ENCODE assay signal across 3 cellular contexts in the genomic region with DNA sequence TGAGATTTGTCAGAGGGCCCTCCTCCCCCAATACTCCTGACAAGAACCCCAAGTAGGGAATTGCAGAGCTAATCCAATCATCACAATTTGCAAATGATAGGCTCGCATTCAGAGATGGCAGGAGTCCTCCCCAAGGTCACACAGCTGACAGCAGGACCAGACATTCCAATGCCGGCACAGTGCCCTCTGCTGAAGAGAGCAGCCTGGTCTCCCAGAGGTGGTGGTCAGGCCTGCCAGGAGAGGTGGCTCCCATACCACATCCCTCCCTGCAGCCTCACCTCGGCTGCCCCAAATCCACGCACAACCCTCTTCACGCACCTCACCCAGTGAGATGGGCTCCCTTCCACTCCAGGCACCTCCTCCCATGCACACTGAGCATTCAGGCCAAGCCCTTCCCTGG.
A peak's percentile ranks its signal among the peaks of the same experiment; 100 is the strongest.
TF ChIP-seq lines count a peak whose summit lies in the region.

No MANE protein-coding gene starts in this region.

TF ChIP-seq in GM23338, 12 proteins besides CTCF, POLR2A, EP300 and RAD21 (continues in another document):
- TF ChIP-seq ZNF331 (CRISPR knock-in tag; IDR thresholded peaks at IDR 0.05; ENCODE audit: low read depth) = no peak
- no peak for TF ChIP-seq ETS1 (IDR thresholded peaks at IDR 0.05)
- no peak for TF ChIP-seq ZNF114 (CRISPR knock-in tag; IDR thresholded peaks at IDR 0.05)
- no peak for TF ChIP-seq EZH2 (IDR thresholded peaks at IDR 0.05; ENCODE audit: low read depth, unreplicated experiment)
- no peak for TF ChIP-seq EZH2phosphoT487 (IDR thresholded peaks at IDR 0.05; ENCODE audit: unreplicated experiment)
- TF ChIP-seq JUNB (IDR thresholded peaks at IDR 0.05; ENCODE audit: unreplicated experiment) = no peak
- TF ChIP-seq NANOG (IDR thresholded peaks at IDR 0.05; ENCODE audit: borderline replicate concordance) = no peak
- no peak for TF ChIP-seq POLR2AphosphoS5 (IDR thresholded peaks at IDR 0.05; ENCODE audit: low read depth)

TF ChIP-seq in HCT116, 20 proteins besides CTCF, POLR2A, EP300 and RAD21:
- TF ChIP-seq YY1 (IDR thresholded peaks at IDR 0.05; ENCODE audit: extremely low read depth, insufficient replicate concordance, low read depth, low read length) (no peak), SP1 (IDR thresholded peaks at IDR 0.05; ENCODE audit: low read depth) (no peak), ELF1 (IDR thresholded peaks at IDR 0.05; ENCODE audit: borderline replicate concordance, low read depth) (no peak), SRF (IDR thresholded peaks at IDR 0.05; ENCODE audit: low read depth) (no peak), FOSL1 (IDR thresholded peaks at IDR 0.05; ENCODE audit: low read depth) (no peak), EZH2 (IDR thresholded peaks at IDR 0.05) (no peak), ZNF274 (IDR thresholded peaks at IDR 0.05; ENCODE audit: low read depth, low read length) (no peak), CBX3 (IDR thresholded peaks at IDR 0.05; ENCODE audit: low read depth) (no peak), EZH2phosphoT487 (IDR thresholded peaks at IDR 0.05; ENCODE audit: borderline replicate concordance) (no peak), ZBTB33 (IDR thresholded peaks at IDR 0.05; ENCODE audit: extremely low read depth, insufficient replicate concordance, low read length) (no peak)
- TF ChIP-seq, protein P1, sequence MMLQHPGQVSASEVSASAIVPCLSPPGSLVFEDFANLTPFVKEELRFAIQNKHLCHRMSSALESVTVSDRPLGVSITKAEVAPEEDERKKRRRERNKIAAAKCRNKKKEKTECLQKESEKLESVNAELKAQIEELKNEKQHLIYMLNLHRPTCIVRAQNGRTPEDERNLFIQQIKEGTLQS (IDR thresholded peaks at IDR 0.05) = no peak

TF ChIP-seq in K562, 482 proteins besides CTCF, POLR2A, EP300 and RAD21:
- TF ChIP-seq ZFP36 (IDR thresholded peaks at IDR 0.05; ENCODE audit: low read depth, low read length, partially characterized antibody) (peak; percentile 56), NR1H2 (CRISPR knock-in tag; IDR thresholded peaks at IDR 0.05) (no peak), RBM25 (IDR thresholded peaks at IDR 0.05; ENCODE audit: low read depth, low read length, severe bottlenecking) (peak; percentile 17), ARHGAP35 (IDR thresholded peaks at IDR 0.05; ENCODE audit: partially characterized antibody) (no peak), ZBTB11 (CRISPR knock-in tag; IDR thresholded peaks at IDR 0.05) (no peak)
- TF ChIP-seq, protein P2, sequence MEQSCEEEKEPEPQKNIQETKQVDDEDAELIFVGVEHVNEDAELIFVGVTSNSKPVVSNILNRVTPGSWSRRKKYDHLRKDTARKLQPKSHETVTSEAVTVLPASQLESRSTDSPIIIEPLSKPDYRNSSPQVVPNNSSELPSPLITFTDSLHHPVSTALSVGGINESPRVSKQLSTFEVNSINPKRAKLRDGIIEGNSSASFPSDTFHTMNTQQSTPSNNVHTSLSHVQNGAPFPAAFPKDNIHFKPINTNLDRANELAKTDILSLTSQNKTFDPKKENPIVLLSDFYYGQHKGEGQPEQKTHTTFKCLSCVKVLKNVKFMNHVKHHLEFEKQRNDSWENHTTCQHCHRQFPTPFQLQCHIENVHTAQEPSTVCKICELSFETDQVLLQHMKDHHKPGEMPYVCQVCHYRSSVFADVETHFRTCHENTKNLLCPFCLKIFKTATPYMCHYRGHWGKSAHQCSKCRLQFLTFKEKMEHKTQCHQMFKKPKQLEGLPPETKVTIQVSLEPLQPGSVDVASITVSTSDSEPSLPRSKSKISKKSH (CRISPR knock-in tag; IDR thresholded peaks at IDR 0.05) = no peak
